Comparison of ENCODE assay signal across 8 cellular contexts in genomic region chrX:1592128-1592862, GRCh38. TPM values are rescaled to one million over a fixed set of nuclear protein-coding genes. Genes with fewer than 3 reads are reported as not detected.
DNase-seq lines count a peak whose midpoint lies in the region; ATAC-seq and TF ChIP-seq lines count a peak whose summit lies in the region.

No MANE protein-coding gene starts in this region.

- H3K4me3 ChIP-seq in GM23338 (peak overlapping the region; percentile 81), duodenal mucosa (ENCODE audit: low read depth in 1 of 2, low read length in 2 of 2) (peak overlapping the region; percentile 88 to 91), mucosa of descending colon (peak overlapping the region; percentile 39)

- no peaks in the 10 kb centered on the region for H3K9me2 ChIP-seq in GM23338 (ENCODE audit: insufficient read depth)

- no peaks in the 10 kb centered on the region for H3K27me3 Mint-ChIP-seq in T-helper 1 cell treated with Interleukin-12 subunit alpha and Interleukin-12 subunit beta and Interleukin-4 antibody, amounts not matched to agents 30 μg/mL and 1 μg/mL, for 36 hours (ENCODE audit: low read depth)
- H3K27me3 Mint-ChIP-seq in GM23338 (ENCODE audit: insufficient read depth, low read depth, poor library complexity) = peaks cover 16% of the 10 kb centered on the region

- peaks cover 9% of the 10 kb centered on the region for H3F3A ChIP-seq in GM23338 (replicated peaks; ENCODE audit: low read depth)

- intact Hi-C loops in mucosa of descending colon (cut with DNase I, micrococcal nuclease) = no loop called here

- H3K4me1 ChIP-seq in GM23338 (ENCODE audit: insufficient read depth) (peaks cover 7% of the 10 kb centered on the region; the same call in 1 of the 2 replicates), duodenal mucosa (ENCODE audit: control insufficient read depth in 1 of 2, insufficient read depth in 2 of 2, low read length in 2 of 2) (peaks cover 9 to 18% of the 10 kb centered on the region in 2 donors), mucosa of descending colon (ENCODE audit: low read depth) (peaks cover 7% of the 10 kb centered on the region)

- H3K79me2 ChIP-seq in GM23338 (replicated peaks; ENCODE audit: insufficient read depth) = peaks cover 52% of the 10 kb centered on the region

- no peaks in the 10 kb centered on the region for H3K9me3 Mint-ChIP-seq in T-helper 1 cell treated with Interleukin-12 subunit alpha and Interleukin-12 subunit beta and Interleukin-4 antibody, amounts not matched to agents 30 μg/mL and 1 μg/mL, for 36 hours
- peaks cover 51% of the 10 kb centered on the region for H3K9me3 Mint-ChIP-seq in GM23338

- H3K27me3 ChIP-seq in GM23338 (ENCODE audit: insufficient read depth) (no peaks in the 10 kb centered on the region), duodenal mucosa (ENCODE audit: control insufficient read depth in 1 of 2, insufficient read depth in 2 of 2, low read length in 2 of 2) (no peaks in the 10 kb centered on the region)

- H3K36me3 ChIP-seq in GM23338 (ENCODE audit: insufficient read depth) = no peaks in the 10 kb centered on the region; the same call in 1 of the 2 replicates
- H3K36me3 ChIP-seq in duodenal mucosa (ENCODE audit: control insufficient read depth in 1 of 2, insufficient read depth in 2 of 2, low read length in 2 of 2) = peaks cover 26 to 36% of the 10 kb centered on the region in 2 donors
- peaks cover 5% of the 10 kb centered on the region for H3K36me3 ChIP-seq in mucosa of descending colon (ENCODE audit: low read depth)

- TF ChIP-seq CTCF in GM23338 (conservative IDR thresholded peaks at IDR 0.05; ENCODE audit: low read depth in 2 of 2) = no peak
- no peak for TF ChIP-seq CTCF in mucosa of descending colon (IDR thresholded peaks at IDR 0.05)

- no peaks in the 10 kb centered on the region; the same call in 1 of the 2 replicates for H4K20me1 ChIP-seq in GM23338 (replicated peaks; ENCODE audit: insufficient read depth)

- H3K9me3 ChIP-seq in duodenal mucosa (ENCODE audit: control insufficient read depth in 1 of 2, low read length in 2 of 2) = no peaks in the 10 kb centered on the region
- H3K9me3 ChIP-seq in mucosa of descending colon = no peaks in the 10 kb centered on the region

- H3K27ac Mint-ChIP-seq in T-helper 1 cell treated with Interleukin-12 subunit alpha and Interleukin-12 subunit beta and Interleukin-4 antibody, amounts not matched to agents 30 μg/mL and 1 μg/mL, for 36 hours = peak overlapping the region; percentile 91
- H3K27ac Mint-ChIP-seq in GM23338 = peak overlapping the region; percentile 88

- DNase-seq in T-helper 1 cell (no peak), GM23338 (ENCODE audit: low spot score) (peak; percentile 52), mucosa of descending colon (peak; percentile 30 to 71 (median 60)), NCI-H1436 treated with DMSO at 0.1 percent for 48 hours (lab: John Stamatoyannopoulos, UW) (no peak), cortex of kidney (lab: John Stamatoyannopoulos, UW) (no peak)

- peak overlapping the region; percentile 92 for H3K4me3 Mint-ChIP-seq in T-helper 1 cell treated with Interleukin-12 subunit alpha and Interleukin-12 subunit beta and Interleukin-4 antibody, amounts not matched to agents 30 μg/mL and 1 μg/mL, for 36 hours
- peak overlapping the region; percentile 84 for H3K4me3 Mint-ChIP-seq in GM23338

- H3K36me3 Mint-ChIP-seq in T-helper 1 cell treated with Interleukin-12 subunit alpha and Interleukin-12 subunit beta and Interleukin-4 antibody, amounts not matched to agents 30 μg/mL and 1 μg/mL, for 36 hours (ENCODE audit: low read depth) = peaks cover 24% of the 10 kb centered on the region
- H3K36me3 Mint-ChIP-seq in GM23338 (ENCODE audit: low read depth) = peaks cover 37% of the 10 kb centered on the region

- no peak overlapping the region for H2AFZ ChIP-seq in GM23338

- peak overlapping the region; percentile 58 to 93 for H3K9ac ChIP-seq in duodenal mucosa (ENCODE audit: low read depth in 1 of 2, low read length in 2 of 2)

- H3K27ac ChIP-seq in GM23338 (ENCODE audit: low read depth) = 0 out of 2 replicates have a peak overlapping the region, but pooled peaks have one; percentile 50
- H3K27ac ChIP-seq in duodenal mucosa (ENCODE audit: low read depth, low read length) = peak overlapping the region; percentile 47

- peak overlapping the region; percentile 92 for H3K4me2 ChIP-seq in GM23338

- H3K4me1 Mint-ChIP-seq in T-helper 1 cell treated with Interleukin-12 subunit alpha and Interleukin-12 subunit beta and Interleukin-4 antibody, amounts not matched to agents 30 μg/mL and 1 μg/mL, for 36 hours (ENCODE audit: low read depth) = peaks cover 22% of the 10 kb centered on the region
- H3K4me1 Mint-ChIP-seq in GM23338 = peaks cover 3% of the 10 kb centered on the region; the same call in 1 of the 3 replicates

- ATAC-seq in GM23338 = peak; percentile 31
- ATAC-seq in mucosa of descending colon = peak; percentile 46

TF ChIP-seq in GM23338, 12 proteins besides CTCF, POLR2A, EP300 and RAD21 (continues in another document):
- TF ChIP-seq ETS1 (IDR thresholded peaks at IDR 0.05) = no peak
- TF ChIP-seq STAT1 (IDR thresholded peaks at IDR 0.05; ENCODE audit: unreplicated experiment) = no peak
- no peak for TF ChIP-seq NANOG (IDR thresholded peaks at IDR 0.05; ENCODE audit: borderline replicate concordance)
- TF ChIP-seq EZH2phosphoT487 (IDR thresholded peaks at IDR 0.05; ENCODE audit: unreplicated experiment) = no peak
- no peak for TF ChIP-seq ZNF331 (CRISPR knock-in tag; IDR thresholded peaks at IDR 0.05; ENCODE audit: low read depth)
- TF ChIP-seq JUNB (IDR thresholded peaks at IDR 0.05; ENCODE audit: unreplicated experiment) = no peak

TF ChIP-seq in PFSK-1, 5 proteins besides CTCF, POLR2A, EP300 and RAD21:
- TF ChIP-seq TAF1 (IDR thresholded peaks at IDR 0.05; ENCODE audit: borderline replicate concordance, insufficient read depth, low read length) = peak; percentile 54; the same call in 1 of the 2 replicates
- no peak for TF ChIP-seq FOXP2 (optimal IDR thresholded peaks at IDR 0.05; ENCODE audit: borderline replicate concordance, extremely low read depth, extremely low read length, insufficient read depth)
- TF ChIP-seq SIN3A (IDR thresholded peaks at IDR 0.05; ENCODE audit: borderline replicate concordance, insufficient read depth, low read length) = peak; percentile 41; the same call in 1 of the 2 replicates
- TF ChIP-seq POLR2AphosphoS5 (IDR thresholded peaks at IDR 0.05; ENCODE audit: low read depth, low read length) = 0 out of 2 replicates have a peak, but pooled peaks have one; percentile 27

RNA-seq across cellular contexts. Expression of gene AKAP17A, which starts 0.9 kb away (rescaled TPM):
- total RNA-seq in GM23338 (2014; rRNA removed; shearing (Covaris generic)) = 50.6 and 64.3 TPM in 2 replicates
- polyA plus RNA-seq in GM23338 (2016; fragmentation: Nextera tagmentation; extraction: Ambion mirVana) = 23.9 and 27.6 TPM in 2 replicates
- polyA plus RNA-seq in PFSK-1 (2012; ENCODE audit: insufficient read length, low read depth) = 75.2 TPM
- 10 to 100 TPM; 40.8 to 46.2 (median 42.3) TPM for total RNA-seq in mucosa of descending colon

RNA-seq across cellular contexts. Expression of gene ASMT, which starts 22.6 kb away (rescaled TPM):
- total RNA-seq in GM23338 (2014; rRNA removed; shearing (Covaris generic)) = 2.4 TPM in 1 of 2 replicates, not detected in the other
- polyA plus RNA-seq in GM23338 (2016; fragmentation: Nextera tagmentation; extraction: Ambion mirVana) = 0.53 and 1.0 TPM in 2 replicates
- polyA plus RNA-seq in PFSK-1 (2012; ENCODE audit: insufficient read length, low read depth) = not detected
- total RNA-seq in mucosa of descending colon = under 1 TPM in 1 of 3 donors, not detected in 2; 0.35 TPM

RNA-seq across cellular contexts. Expression of gene P2RY8, which starts 55.3 kb away (rescaled TPM):
- total RNA-seq in GM23338 (2014; rRNA removed; shearing (Covaris generic)) = 0.23 TPM in 1 of 2 replicates, not detected in the other
- 0.23 and 0.24 TPM in 2 replicates for polyA plus RNA-seq in GM23338 (2016; fragmentation: Nextera tagmentation; extraction: Ambion mirVana)
- 0.06 TPM for polyA plus RNA-seq in PFSK-1 (2012; ENCODE audit: insufficient read length, low read depth)
- total RNA-seq in mucosa of descending colon = 1 to 10 TPM in 2 of 3 donors, under 1 TPM in 1; 0.87 to 2.0 (median 2.0) TPM

Comparison
In these comparisons a context has a peak if more than half of its experiments do, and no peak if none do; other contexts are left out.
1. DNase-seq: peak in GM23338 (single experiment) and mucosa of descending colon (3 of 3); none in T-helper 1 cell (0 of 5), NCI-H1436 treated with DMSO at 0.1 percent for 48 hours (single experiment) and cortex of kidney (single experiment).
2. H3K4me3 ChIP-seq: peak in every context shown above with its lines; median percentile 90 in duodenal mucosa; 81 in GM23338; 39 in mucosa of descending colon.